25 cellular contexts compared by ENCODE assay signal in genomic region chr4:1571165-1571908, GRCh38.
A peak's percentile ranks its signal among the peaks of the same experiment; 100 is the strongest.
DNase-seq lines count a peak whose midpoint lies in the region; ATAC-seq and TF ChIP-seq lines count a peak whose summit lies in the region.
"Had no signal": no experiment of that assay in that cellular context is flagged by ENCODE, and none has a peak within 500 bp of the region (broad histone marks: within the 10 kb centered on the region; RNA-seq: fewer than 3 reads in every experiment).

No MANE protein-coding gene starts in this region.

- TF ChIP-seq EP300 in sigmoid colon (IDR thresholded peaks at IDR 0.05) = no peak

- H3K27me3 Mint-ChIP-seq in chondrocyte (ENCODE audit: low read depth) = no peaks in the 10 kb centered on the region
- H3K27me3 Mint-ChIP-seq in stimulated activated naive B cell treated with anti-CD40 and anti-IgM and Interleukin-4, amounts not matched to agents 10 μg/mL and 1 μg/mL and 100 μg/mL, for 72 hours = peaks cover 3 to 22% of the 10 kb centered on the region in 2 donors
- H3K27me3 Mint-ChIP-seq: activated naive CD8-positive, alpha-beta T cell treated with anti-CD3 and anti-CD28 coated beads, Interleukin-2, amount 50 U/mL, for 24 hours had no signal

- DNase-seq in Right ventricle myocardium inferior (ENCODE audit: missing footprints) (peak; percentile 37), right atrium auricular region (ENCODE audit: low spot score) (no peak), chondrocyte (ENCODE audit: low spot score) (peak; percentile 81), lower lobe of right lung (peak; percentile 36), sigmoid colon (peak; percentile 44), mesenteric fat pad (ENCODE audit: low spot score) (no peak)
- no peak for DNase-seq in effector CD8-positive, alpha-beta T cell (lab: John Stamatoyannopoulos, UW)
- no peak for DNase-seq in stimulated activated naive B cell treated with anti-CD40 and anti-IgM and Interleukin-4, amounts not matched to agents 10 μg/mL and 1 μg/mL and 100 μg/mL, for 72 hours
- DNase-seq: activated CD4-positive, alpha-beta T cell treated with anti-CD3 and anti-CD28 coated beads, Interleukin-2, amount 50 U/mL, for 48 hours; activated CD4-positive, CD25-positive, alpha-beta regulatory T cell treated with anti-CD3 and anti-CD28 coated beads, Interleukin-2, amount 50 U/mL, for 72 hours; activated gamma-delta T cell treated with Interleukin-2 at 50 U/mL for 16 hours; activated naive CD8-positive, alpha-beta T cell treated with anti-CD3 and anti-CD28 coated beads, Interleukin-2, amount 50 U/mL, for 24 hours; activated T-cell treated with anti-CD3 and anti-CD28 coated beads, Interleukin-2, amount 50 U/mL, for 48 hours; dorsolateral prefrontal cortex; HFFc6; mesenchymal stem cell; NCI-H1092; NCI-H187; NCI-H2171; small intestine; stimulated activated naive CD4-positive, alpha-beta T cell treated with Interleukin-2 at 50 U/mL for 16 hours had no signal

- H3K36me3 ChIP-seq in right atrium auricular region = no peaks in the 10 kb centered on the region
- H3K36me3 ChIP-seq in lower lobe of right lung = no peaks in the 10 kb centered on the region
- H3K36me3 ChIP-seq in sigmoid colon = no peaks in the 10 kb centered on the region
- H3K36me3 ChIP-seq: BLaER1 treated with 17β-estradiol and CSF1 and Interleukin-3, amounts not matched to agents 10 nM and 100 nM; suprapubic skin had no signal

- no peak for TF ChIP-seq POLR2A in sigmoid colon (IDR thresholded peaks at IDR 0.05)

- H3K4me1 ChIP-seq in right atrium auricular region (no peaks in the 10 kb centered on the region), lower lobe of right lung (no peaks in the 10 kb centered on the region), sigmoid colon (no peaks in the 10 kb centered on the region)

- no peak for ATAC-seq in Right ventricle myocardium inferior
- ATAC-seq in lower lobe of right lung = no peak
- ATAC-seq in stimulated activated naive B cell treated with anti-CD40 and anti-IgM and Interleukin-4, amounts not matched to agents 10 μg/mL and 1 μg/mL and 100 μg/mL, for 72 hours (replicated peaks) = no peak
- ATAC-seq: activated naive CD8-positive, alpha-beta T cell treated with anti-CD3 and anti-CD28 coated beads, Interleukin-2, amount 50 U/mL, for 24 hours had no signal

- no peaks in the 10 kb centered on the region for H3K36me3 Mint-ChIP-seq in chondrocyte (ENCODE audit: low read depth)
- H3K36me3 Mint-ChIP-seq in stimulated activated naive B cell treated with anti-CD40 and anti-IgM and Interleukin-4, amounts not matched to agents 10 μg/mL and 1 μg/mL and 100 μg/mL, for 72 hours = no peaks in the 10 kb centered on the region

- no peak overlapping the region for H3K4me3 ChIP-seq in right atrium auricular region
- H3K4me3 ChIP-seq in lower lobe of right lung = no peak overlapping the region
- no peak overlapping the region for H3K4me3 ChIP-seq in sigmoid colon
- H3K4me3 ChIP-seq: BLaER1 treated with 17β-estradiol and CSF1 and Interleukin-3, amounts not matched to agents 10 nM and 100 nM; dorsolateral prefrontal cortex; hepatocyte; suprapubic skin had no signal

- H3K4me3 Mint-ChIP-seq in chondrocyte (ENCODE audit: unreplicated experiment) = no peak overlapping the region
- no peak overlapping the region for H3K4me3 Mint-ChIP-seq in stimulated activated naive B cell treated with anti-CD40 and anti-IgM and Interleukin-4, amounts not matched to agents 10 μg/mL and 1 μg/mL and 100 μg/mL, for 72 hours
- H3K4me3 Mint-ChIP-seq: activated naive CD8-positive, alpha-beta T cell treated with anti-CD3 and anti-CD28 coated beads, Interleukin-2, amount 50 U/mL, for 24 hours; HFFc6 had no signal

- WGBS in sigmoid colon, 2 donors = 65 to 76% methylated on average over 21 of the region's 21 CpGs

- H3K27ac ChIP-seq in right atrium auricular region = no peak overlapping the region
- no peak overlapping the region for H3K27ac ChIP-seq in lower lobe of right lung
- H3K27ac ChIP-seq in sigmoid colon = no peak overlapping the region
- H3K27ac ChIP-seq: 22Rv1; BLaER1 treated with 17β-estradiol and CSF1 and Interleukin-3, amounts not matched to agents 10 nM and 100 nM; dorsolateral prefrontal cortex; hepatocyte; suprapubic skin had no signal

- H3K27me3 ChIP-seq in right atrium auricular region (no peaks in the 10 kb centered on the region), lower lobe of right lung (ENCODE audit: low read depth) (peaks cover 10% of the 10 kb centered on the region), sigmoid colon (peaks cover 9 to 28% (median 21%) of the 10 kb centered on the region in 3 donors)
- H3K27me3 ChIP-seq: hepatocyte had no signal

- H3K4me1 Mint-ChIP-seq in chondrocyte (ENCODE audit: low read depth) = no peaks in the 10 kb centered on the region
- peaks cover 0 to 9% of the 10 kb centered on the region in 2 donors for H3K4me1 Mint-ChIP-seq in stimulated activated naive B cell treated with anti-CD40 and anti-IgM and Interleukin-4, amounts not matched to agents 10 μg/mL and 1 μg/mL and 100 μg/mL, for 72 hours
- H3K4me1 Mint-ChIP-seq: activated naive CD8-positive, alpha-beta T cell treated with anti-CD3 and anti-CD28 coated beads, Interleukin-2, amount 50 U/mL, for 24 hours had no signal

- no peaks in the 10 kb centered on the region for H3K9me3 Mint-ChIP-seq in chondrocyte (ENCODE audit: low read depth)
- peaks cover 3 to 4% of the 10 kb centered on the region in 2 donors for H3K9me3 Mint-ChIP-seq in stimulated activated naive B cell treated with anti-CD40 and anti-IgM and Interleukin-4, amounts not matched to agents 10 μg/mL and 1 μg/mL and 100 μg/mL, for 72 hours
- H3K9me3 Mint-ChIP-seq: activated naive CD8-positive, alpha-beta T cell treated with anti-CD3 and anti-CD28 coated beads, Interleukin-2, amount 50 U/mL, for 24 hours; HFFc6 had no signal

- TF ChIP-seq CTCF in right atrium auricular region (IDR thresholded peaks at IDR 0.05) (no peak), chondrocyte (IDR thresholded peaks at IDR 0.05) (no peak), lower lobe of right lung (IDR thresholded peaks at IDR 0.05) (no peak), sigmoid colon (IDR thresholded peaks at IDR 0.05) (no peak)

- intact Hi-C loops in Right ventricle myocardium inferior (cut with DNase I) (no loop called here), lower lobe of right lung (cut with DNase I) (no loop called here), sigmoid colon (cut with DNase I) (no loop called here)

- no peak overlapping the region for H3K27ac Mint-ChIP-seq in chondrocyte (ENCODE audit: unreplicated experiment)
- no peak overlapping the region for H3K27ac Mint-ChIP-seq in stimulated activated naive B cell treated with anti-CD40 and anti-IgM and Interleukin-4, amounts not matched to agents 10 μg/mL and 1 μg/mL and 100 μg/mL, for 72 hours
- H3K27ac Mint-ChIP-seq: activated naive CD8-positive, alpha-beta T cell treated with anti-CD3 and anti-CD28 coated beads, Interleukin-2, amount 50 U/mL, for 24 hours; HFFc6 had no signal

- no peaks in the 10 kb centered on the region for H3K9me3 ChIP-seq in right atrium auricular region
- H3K9me3 ChIP-seq in lower lobe of right lung = no peaks in the 10 kb centered on the region
- no peaks in the 10 kb centered on the region for H3K9me3 ChIP-seq in sigmoid colon
- H3K9me3 ChIP-seq: BLaER1 treated with 17β-estradiol and CSF1 and Interleukin-3, amounts not matched to agents 10 nM and 100 nM; suprapubic skin had no signal

Comparison
In these comparisons a context has a peak if more than half of its experiments do, and no peak if none do; other contexts are left out.
1. DNase-seq: peak in Right ventricle myocardium inferior (single experiment), chondrocyte (single experiment), lower lobe of right lung (single experiment) and sigmoid colon (single experiment); none in right atrium auricular region (single experiment), effector CD8-positive, alpha-beta T cell (single experiment), mesenteric fat pad (single experiment) and stimulated activated naive B cell treated with anti-CD40 and anti-IgM and Interleukin-4, amounts not matched to agents 10 μg/mL and 1 μg/mL and 100 μg/mL, for 72 hours (single experiment).